ENCODE assay signal across 1 cellular context in genomic region chr1:201786824-201787223, GRCh38.
TF ChIP-seq lines count a peak whose summit lies in the region.

No MANE protein-coding gene starts in this region.

TF ChIP-seq in WTC11, 78 proteins besides CTCF, POLR2A, EP300 and RAD21 (continued from another document):
- TF ChIP-seq MLX (CRISPR knock-in tag; IDR thresholded peaks at IDR 0.05): no peak
- no peak for TF ChIP-seq CBFB (CRISPR knock-in tag; IDR thresholded peaks at IDR 0.05; ENCODE audit: low read depth)
- no peak for TF ChIP-seq ELF4 (CRISPR knock-in tag; IDR thresholded peaks at IDR 0.05; ENCODE audit: low read depth)
- no peak for TF ChIP-seq NFYB (CRISPR knock-in tag; conservative IDR thresholded peaks at IDR 0.05; ENCODE audit: low read depth)
- TF ChIP-seq PRRX2 (CRISPR knock-in tag; IDR thresholded peaks at IDR 0.05): no peak
- no peak for TF ChIP-seq HMGA2 (CRISPR knock-in tag; IDR thresholded peaks at IDR 0.05)
- TF ChIP-seq CDX4 (CRISPR knock-in tag; IDR thresholded peaks at IDR 0.05; ENCODE audit: borderline replicate concordance): no peak
- no peak for TF ChIP-seq HMGXB4 (CRISPR knock-in tag; IDR thresholded peaks at IDR 0.05)
- TF ChIP-seq ARID4B (CRISPR knock-in tag; IDR thresholded peaks at IDR 0.05; ENCODE audit: borderline replicate concordance): no peak
- TF ChIP-seq ZNF532 (CRISPR knock-in tag; IDR thresholded peaks at IDR 0.05; ENCODE audit: borderline replicate concordance): no peak
